Comparison of ENCODE assay signal across 8 cellular contexts in genomic region chr14:50001999-50002925, GRCh38.
DNase-seq lines count a peak whose midpoint lies in the region; ATAC-seq, FAIRE-seq and TF ChIP-seq lines count a peak whose summit lies in the region.

No MANE protein-coding gene starts in this region.

- H3K27ac ChIP-seq in muscle layer of colon (ENCODE audit: low read depth, low read length) (peak overlapping the region; percentile 73), thymus (ENCODE audit: low read depth) (peak overlapping the region; percentile 88)

- H3K9ac ChIP-seq in muscle layer of colon (ENCODE audit: low read length) = peak overlapping the region; percentile 50

- no peaks in the 10 kb centered on the region for H3K9me3 ChIP-seq in muscle layer of colon (ENCODE audit: low read length)
- H3K9me3 ChIP-seq in thymus (ENCODE audit: control insufficient read depth) = no peaks in the 10 kb centered on the region

- H3K9me3 Mint-ChIP-seq in CD14-positive monocyte = no peaks in the 10 kb centered on the region

- no peak for FAIRE-seq in D721Med (lab: Jason Lieb, UNC)

- DNase-seq in CD14-positive monocyte (ENCODE audit: low spot score) (no peak), HFF-Myc (ENCODE audit: extremely low read depth, low read depth) (no peak), T-helper 1 cell (peak; percentile 22 to 96 (median 51)), astrocyte of the cerebellum (ENCODE audit: low read depth) (peak; percentile 75), D721Med (ENCODE audit: insufficient read length, low spot score) (no peak)

- in situ Hi-C loops in astrocyte of the cerebellum (cut with HindIII; ENCODE audit: low sequenced_read_pairs) = no loop called here

- H3K4me3 Mint-ChIP-seq in CD14-positive monocyte = peak overlapping the region; percentile 87 to 96

- TF ChIP-seq CTCF in CD14-positive monocyte (IDR thresholded peaks at IDR 0.05) (no peak), HFF-Myc (IDR thresholded peaks at IDR 0.05; ENCODE audit: low read depth, low read length, missing control alignments) (no peak), astrocyte of the cerebellum (IDR thresholded peaks at IDR 0.05; ENCODE audit: low read depth, low read length, missing control alignments) (no peak), D721Med (IDR thresholded peaks at IDR 0.05; ENCODE audit: insufficient read depth, missing control alignments) (no peak)

- H3K27me3 ChIP-seq in muscle layer of colon (ENCODE audit: control insufficient read depth in 1 of 2, insufficient read depth in 2 of 2, low read length in 2 of 2) (no peaks in the 10 kb centered on the region), thymus (ENCODE audit: control insufficient read depth, insufficient read depth) (no peaks in the 10 kb centered on the region)

- H3K27ac Mint-ChIP-seq in CD14-positive monocyte = peak overlapping the region; percentile 98 to 99 (median 99)

- no peaks in the 10 kb centered on the region for H3K36me3 ChIP-seq in muscle layer of colon (ENCODE audit: insufficient read depth, low read length)
- H3K36me3 ChIP-seq in thymus (ENCODE audit: control insufficient read depth, insufficient read depth) = no peaks in the 10 kb centered on the region

- H3K4me3 ChIP-seq in HFF-Myc (replicated peaks; ENCODE audit: low read depth, low read length) (peak overlapping the region; percentile 48), astrocyte of the cerebellum (ENCODE audit: low read depth, low read length) (no peak overlapping the region), muscle layer of colon (ENCODE audit: low read depth in 1 of 2, low read length in 2 of 2) (peak overlapping the region in 1 of 2 donors; percentile 74), thymus (ENCODE audit: low read length) (no peak overlapping the region)

- peaks cover 55% of the 10 kb centered on the region for H3K4me1 Mint-ChIP-seq in CD14-positive monocyte

- intact Hi-C loops in CD14-positive monocyte (cut with micrococcal nuclease) = loop anchor here (5.0 kb wide), 3 partner anchors 35 to 125 kb away; partner anchors contain the start of gene ARF6 (in 1 of the 2)

- no peaks in the 10 kb centered on the region for H3K27me3 Mint-ChIP-seq in CD14-positive monocyte (ENCODE audit: low read depth in 3 of 3)

- H3K4me1 ChIP-seq in muscle layer of colon (ENCODE audit: insufficient read depth, low read length) = peaks cover 36% of the 10 kb centered on the region
- H3K4me1 ChIP-seq in thymus (ENCODE audit: control insufficient read depth, insufficient read depth, low read length) = peaks cover 41% of the 10 kb centered on the region

- H3K36me3 Mint-ChIP-seq in CD14-positive monocyte = peaks cover 3 to 4% of the 10 kb centered on the region in 2 donors

- 80% methylated on average over 10 of the region's 10 CpGs for WGBS in thymus

- ATAC-seq in HG03565 (IDR thresholded peaks at IDR 0.05; ENCODE audit: unreplicated experiment) = no peak

Comparison
In these comparisons a context has a peak if more than half of its experiments do, and no peak if none do; other contexts are left out.
1. DNase-seq: peak in T-helper 1 cell (5 of 5) and astrocyte of the cerebellum (single experiment); none in CD14-positive monocyte (single experiment), HFF-Myc (single experiment) and D721Med (single experiment).